Comparison of ENCODE assay signal across 9 cellular contexts in the genomic region with DNA sequence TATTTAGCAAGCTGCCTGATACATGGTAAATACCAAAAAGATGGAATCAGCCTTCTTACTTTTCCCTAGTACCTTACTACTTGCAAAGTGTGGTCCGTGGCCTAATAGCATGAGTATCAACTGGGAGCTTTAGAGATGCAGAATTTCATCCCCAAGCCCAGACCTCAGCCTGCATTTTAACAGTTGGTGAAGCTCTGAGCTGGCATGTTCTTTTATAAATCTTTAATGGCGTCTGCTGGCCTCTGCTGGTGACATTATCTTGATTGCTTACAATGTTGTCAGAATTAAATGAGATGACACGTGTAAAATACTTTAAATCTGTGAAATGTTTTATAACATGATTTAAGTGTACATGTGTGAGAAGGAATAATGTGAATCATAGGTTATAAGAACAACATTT.
DNase-seq lines count a peak whose midpoint lies in the region; ATAC-seq, FAIRE-seq and TF ChIP-seq lines count a peak whose summit lies in the region.
"Had no signal": no experiment of that assay in that cellular context is flagged by ENCODE, and none has a peak within 500 bp of the region (broad histone marks: within the 10 kb centered on the region; RNA-seq: fewer than 3 reads in every experiment).

No MANE protein-coding gene starts in this region.

- DNase-seq in Calu3 (peak; percentile 13), KBM-7 (peak; percentile 27), bronchial epithelial cell (ENCODE audit: low read depth) (peak; percentile 27), mesothelial cell of epicardium (ENCODE audit: low spot score in 2 of 2, unreplicated experiment in 2 of 2) (no peak), iPS-NIHi7 (ENCODE audit: extremely low spot score) (no peak), lower lobe of right lung (no peak), MV-4-11 (lab: John Stamatoyannopoulos, UW) (no peak)
- DNase-seq: stimulated activated CD4-positive, alpha-beta T cell treated with anti-CD3 and anti-CD28 coated beads, Interleukin-4, amount 100 ng/mL, for 4 hours had no signal

- H3K36me3 Mint-ChIP-seq in Calu3 (ENCODE audit: insufficient read depth, unreplicated experiment) = no peaks in the 10 kb centered on the region
- H3K36me3 Mint-ChIP-seq in mesothelial cell of epicardium = no peaks in the 10 kb centered on the region

- H3K4me1 Mint-ChIP-seq in Calu3 (ENCODE audit: low read depth, unreplicated experiment) (no peaks in the 10 kb centered on the region), mesothelial cell of epicardium (peaks cover 59% of the 10 kb centered on the region)

- H3K27me3 Mint-ChIP-seq in Calu3 (ENCODE audit: unreplicated experiment) (no peaks in the 10 kb centered on the region), mesothelial cell of epicardium (ENCODE audit: low read depth) (no peaks in the 10 kb centered on the region)

- H3K4me3 Mint-ChIP-seq in Calu3 (ENCODE audit: low read depth, unreplicated experiment) (no peak overlapping the region), mesothelial cell of epicardium (no peak overlapping the region)

- H3K9me3 Mint-ChIP-seq in Calu3 (ENCODE audit: low read depth, unreplicated experiment) = no peaks in the 10 kb centered on the region
- no peaks in the 10 kb centered on the region for H3K9me3 Mint-ChIP-seq in mesothelial cell of epicardium

- no peaks in the 10 kb centered on the region for H3K4me1 ChIP-seq in lower lobe of right lung

- no peak for TF ChIP-seq CTCF in Calu3 (IDR thresholded peaks at IDR 0.05; ENCODE audit: unreplicated experiment)
- no peak for TF ChIP-seq CTCF in bronchial epithelial cell (IDR thresholded peaks at IDR 0.05; ENCODE audit: insufficient read depth, low read length, severe bottlenecking)
- no peak for TF ChIP-seq CTCF in mesothelial cell of epicardium (IDR thresholded peaks at IDR 0.05; ENCODE audit: unreplicated experiment)
- no peak for TF ChIP-seq CTCF in lower lobe of right lung (IDR thresholded peaks at IDR 0.05)

- no peak overlapping the region for H3K27ac ChIP-seq in lower lobe of right lung

- BruUV-seq in Calu3 (replicated peaks; lab: Mats Ljungman, UMichigan) = no TSS peak

- in situ Hi-C loops in KBM-7 (cut with MboI; ENCODE audit: low pct_unique_long_range_greater_than_20kb, low sequenced_read_pairs) = loop anchor here (25.0 kb wide), 1 partner anchor 350 kb away; no protein-coding TSS in a partner anchor

- intact Hi-C loops in Calu3 (cut with micrococcal nuclease; ENCODE audit: unreplicated experiment) (loop anchor here (5.0 kb wide), 2 partner anchors 225 to 310 kb away; no protein-coding TSS in a partner anchor), lower lobe of right lung (cut with DNase I) (no loop called here)

- H3K4me3 ChIP-seq in bronchial epithelial cell (ENCODE audit: low read depth, low read length) (no peak overlapping the region), lower lobe of right lung (no peak overlapping the region)

- CTCF ChIA-PET in Calu3 (lab: Charles Lee) = interaction anchor here (1.0 to 2.1 kb wide), 4 partner anchors 10 to 341 kb away, joined by 3 to 9 read pairs (median 4); no protein-coding TSS in a partner anchor

- no peak for FAIRE-seq in bronchial epithelial cell (lab: Jason Lieb, UNC)

- H3K27ac Mint-ChIP-seq in Calu3 (ENCODE audit: unreplicated experiment) (no peak overlapping the region), mesothelial cell of epicardium (peak overlapping the region; percentile 33)

- H3K36me3 ChIP-seq in bronchial epithelial cell (ENCODE audit: control insufficient read depth, insufficient read depth, low read length) (no peaks in the 10 kb centered on the region), lower lobe of right lung (no peaks in the 10 kb centered on the region)

- no peak for ATAC-seq in HG02852 (IDR thresholded peaks at IDR 0.05; ENCODE audit: unreplicated experiment)
- ATAC-seq in lower lobe of right lung = no peak

- H3K9me3 ChIP-seq in lower lobe of right lung = no peaks in the 10 kb centered on the region

- H3K27me3 ChIP-seq in bronchial epithelial cell (ENCODE audit: control insufficient read depth, insufficient read depth, low read length) = no peaks in the 10 kb centered on the region
- no peaks in the 10 kb centered on the region for H3K27me3 ChIP-seq in lower lobe of right lung (ENCODE audit: low read depth)

Comparison
In these comparisons a context has a peak if more than half of its experiments do, and no peak if none do; other contexts are left out.
1. DNase-seq: peak in Calu3 (single experiment), KBM-7 (single experiment) and bronchial epithelial cell (single experiment); none in mesothelial cell of epicardium (0 of 2), iPS-NIHi7 (single experiment), lower lobe of right lung (single experiment) and MV-4-11 (single experiment).